In the genomic region with DNA sequence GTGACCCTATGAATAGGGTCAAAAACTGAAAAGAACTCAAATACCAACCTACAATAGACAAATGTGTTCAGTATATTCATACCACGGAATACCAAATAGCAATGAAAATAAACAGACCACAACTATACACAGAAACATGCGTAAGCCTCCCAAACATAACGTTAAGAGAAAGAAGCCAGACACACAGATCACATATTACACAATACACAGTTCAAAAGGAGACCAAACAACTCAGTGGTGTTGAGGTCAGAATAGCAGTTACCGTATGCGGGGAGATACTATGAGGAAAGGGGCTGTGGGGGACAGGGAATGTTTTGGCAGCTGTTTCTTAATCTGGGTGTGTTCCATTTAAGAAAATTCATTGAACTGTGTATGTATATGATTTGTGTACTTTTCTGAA, we compare ENCODE assay signal across 17 cellular contexts. TPM values are rescaled to one million over a fixed set of nuclear protein-coding genes. Genes with fewer than 3 reads are reported as not detected.
DNase-seq lines count a peak whose midpoint lies in the region; ATAC-seq and TF ChIP-seq lines count a peak whose summit lies in the region.
"Had no signal": no experiment of that assay in that cellular context is flagged by ENCODE, and none has a peak within 500 bp of the region (broad histone marks: within the 10 kb centered on the region; RNA-seq: fewer than 3 reads in every experiment).

No MANE protein-coding gene starts in this region.

- no peak overlapping the region for H3K27ac ChIP-seq in HEK293 (ENCODE audit: extremely low read depth, low read depth, low read length)
- no peak overlapping the region for H3K27ac ChIP-seq in fibroblast of lung (ENCODE audit: insufficient read depth, low read length)
- H3K27ac ChIP-seq in neuronal stem cell (replicated peaks; ENCODE audit: low read length): no peak overlapping the region
- H3K27ac ChIP-seq: SK-N-MC had no signal

- H3K4me3 ChIP-seq in HEK293 (ENCODE audit: low read depth, low read length) (no peak overlapping the region), fibroblast of lung (replicated peaks in 1 of 4; ENCODE audit: control extremely low read depth in 1 of 4, insufficient read depth in 1 of 4, low read depth in 3 of 4, low read length in 4 of 4) (no peak overlapping the region), neuronal stem cell (ENCODE audit: low read length in 2 of 2) (no peak overlapping the region)
- H3K4me3 ChIP-seq: SK-N-MC had no signal

- no peaks in the 10 kb centered on the region for H3K79me2 ChIP-seq in fibroblast of lung (ENCODE audit: control insufficient read depth, insufficient read depth, low read length)

- H4K8ac ChIP-seq in neuronal stem cell (ENCODE audit: low read depth, low read length): no peak overlapping the region

- H3K9ac ChIP-seq in fibroblast of lung (ENCODE audit: insufficient read depth, low read length) (no peak overlapping the region), neuronal stem cell (ENCODE audit: low read depth, low read length, poor library complexity) (no peak overlapping the region)

- H2BK5ac ChIP-seq in neuronal stem cell (ENCODE audit: low read length): no peak overlapping the region

- peaks cover 13% of the 10 kb centered on the region for H3K36me3 Mint-ChIP-seq in WTC11
- no peaks in the 10 kb centered on the region for H3K36me3 Mint-ChIP-seq in natural killer cell treated with Interleukin-12 subunit alpha and Interleukin-12 subunit beta and Interleukin-15 and Interleukin-18, amount 100 ng/mL, for 72 hours

- whole genome bisulfite sequencing in neuronal stem cell (ENCODE audit: extremely low coverage in 2 of 2, insufficient read length in 2 of 2, insufficient replicate concordance in 1 of 2), 2 donors: no CpG with 5 or more reads among the region's 5 CpGs

- H2BK12ac ChIP-seq in neuronal stem cell (ENCODE audit: low read length): no peak overlapping the region

- no peak overlapping the region for H3K4me2 ChIP-seq in fibroblast of lung (ENCODE audit: extremely low read depth, insufficient read depth, low read length)
- H3K4me2 ChIP-seq in neuronal stem cell (ENCODE audit: insufficient read depth, low read length, poor library complexity, severe bottlenecking): no peak overlapping the region

- no peaks in the 10 kb centered on the region for H3K36me3 ChIP-seq in HEK293 (ENCODE audit: control insufficient read depth in 2 of 2, insufficient read depth in 1 of 2, low read length in 2 of 2)
- H3K36me3 ChIP-seq in fibroblast of lung (ENCODE audit: control insufficient read depth, insufficient read depth, low read length): no peaks in the 10 kb centered on the region
- no peaks in the 10 kb centered on the region for H3K36me3 ChIP-seq in neuronal stem cell (replicated peaks in 1 of 2; ENCODE audit: control insufficient read depth in 2 of 2, insufficient read depth in 2 of 2, low read length in 2 of 2)

- H3K9me3 ChIP-seq in HEK293 (ENCODE audit: control insufficient read depth, insufficient read depth, low read depth, low read length) (no peaks in the 10 kb centered on the region), fibroblast of lung (ENCODE audit: control insufficient read depth, insufficient read depth, low read depth, low read length) (no peaks in the 10 kb centered on the region), neuronal stem cell (replicated peaks in 1 of 2; ENCODE audit: control insufficient read depth in 2 of 2, insufficient read depth in 1 of 2, low read depth in 1 of 2, low read length in 2 of 2) (no peaks in the 10 kb centered on the region)

- H4K91ac ChIP-seq in neuronal stem cell (ENCODE audit: low read depth, low read length, poor library complexity): no peak overlapping the region

- H3K23ac ChIP-seq in neuronal stem cell (ENCODE audit: low read depth, low read length, poor library complexity): no peak overlapping the region

- no peaks in the 10 kb centered on the region for H3K9me3 Mint-ChIP-seq in WTC11
- H3K9me3 Mint-ChIP-seq in natural killer cell treated with Interleukin-12 subunit alpha and Interleukin-12 subunit beta and Interleukin-15 and Interleukin-18, amount 100 ng/mL, for 72 hours: no peaks in the 10 kb centered on the region
- H3K9me3 Mint-ChIP-seq: effector memory CD8-positive, alpha-beta T cell had no signal

- H2AK5ac ChIP-seq in neuronal stem cell (ENCODE audit: low read depth, low read length): no peak overlapping the region

- POLR2A ChIA-PET in HEK293 (lab: Yijun Ruan, JAX) (no interaction called here), WTC11 (lab: Charles Lee) (no interaction called here)

- H3K27ac Mint-ChIP-seq in WTC11: peak overlapping the region; percentile 38; the same call in 1 of the 2 replicates
- no peak overlapping the region for H3K27ac Mint-ChIP-seq in natural killer cell treated with Interleukin-12 subunit alpha and Interleukin-12 subunit beta and Interleukin-15 and Interleukin-18, amount 100 ng/mL, for 72 hours
- H3K27ac Mint-ChIP-seq: effector memory CD8-positive, alpha-beta T cell had no signal

- CTCF ChIA-PET in HEK293 (lab: Yijun Ruan, JAX): no interaction called here
- CTCF ChIA-PET in WTC11 (lab: Charles Lee): no interaction called here

- no peaks in the 10 kb centered on the region for H4K20me1 ChIP-seq in fibroblast of lung (ENCODE audit: control insufficient read depth, extremely low read depth, insufficient read depth, low read length)

- H2BK15ac ChIP-seq in neuronal stem cell (ENCODE audit: low read length): no peak overlapping the region

- H3K18ac ChIP-seq in neuronal stem cell (ENCODE audit: low read length): no peak overlapping the region

- H3K27me3 ChIP-seq in fibroblast of lung (ENCODE audit: control insufficient read depth, insufficient read depth, low read length) (no peaks in the 10 kb centered on the region), neuronal stem cell (ENCODE audit: control insufficient read depth in 3 of 3, insufficient read depth in 3 of 3, low read depth in 1 of 3, low read length in 3 of 3) (peaks cover 0 to 6% (median 0%) of the 10 kb centered on the region in 3 experiments)

- DNase-seq in WTC11 (ENCODE audit: low spot score) (no peak), fibroblast of lung (ENCODE audit: low read depth in 2 of 2) (peak; percentile 86 to 95), non-pigmented ciliary epithelial cell (ENCODE audit: low read depth) (peak; percentile 90), T1000 (lab: John Stamatoyannopoulos, UW) (no peak), neuronal stem cell (ENCODE audit: low spot score) (no peak), NCI-H69 (lab: John Stamatoyannopoulos, UW) (no peak)
- no peak for DNase-seq in natural killer cell treated with Interleukin-12 subunit alpha and Interleukin-12 subunit beta and Interleukin-15 and Interleukin-18, amount 100 ng/mL, for 72 hours (ENCODE audit: low spot score)
- DNase-seq: activated CD4-positive, alpha-beta T cell treated with anti-CD3 and anti-CD28 coated beads for 4 hours; cerebellar nuclear complex; effector memory CD8-positive, alpha-beta T cell; EL; KG1; occipital lobe; stimulated activated CD4-positive, alpha-beta T cell treated with anti-CD3 and anti-CD28 coated beads, Interleukin-1b, Interleukin-23, amount 100 ng/mL, for 48 hours had no signal

- no peak overlapping the region for H2BK120ac ChIP-seq in neuronal stem cell (ENCODE audit: low read depth, low read length)

- H3K4me1 ChIP-seq in HEK293 (ENCODE audit: control insufficient read depth, insufficient read depth, low read length) (peaks cover under 1% of the 10 kb centered on the region), fibroblast of lung (ENCODE audit: control insufficient read depth, extremely low read depth, insufficient read depth, low read length) (peaks cover 4% of the 10 kb centered on the region), neuronal stem cell (ENCODE audit: control insufficient read depth in 2 of 2, insufficient read depth in 1 of 2, low read depth in 1 of 2, low read length in 2 of 2) (peaks cover 0 to 3% of the 10 kb centered on the region in 2 donors)

- peaks cover 81% of the 10 kb centered on the region for H3K4me1 Mint-ChIP-seq in WTC11
- no peaks in the 10 kb centered on the region for H3K4me1 Mint-ChIP-seq in natural killer cell treated with Interleukin-12 subunit alpha and Interleukin-12 subunit beta and Interleukin-15 and Interleukin-18, amount 100 ng/mL, for 72 hours (ENCODE audit: low read depth in 2 of 2)

- H2AFZ ChIP-seq in fibroblast of lung (ENCODE audit: low read length) (no peak overlapping the region), neuronal stem cell (ENCODE audit: low read length) (no peak overlapping the region)

- TF ChIP-seq CTCF in HEK293 (tag by site-specific recombination; IDR thresholded peaks at IDR 0.05) (no peak), WTC11 (IDR thresholded peaks at IDR 0.05) (no peak), fibroblast of lung (conservative IDR thresholded peaks at IDR 0.05 in 1 of 2, IDR thresholded peaks at IDR 0.05 in 1 of 2; ENCODE audit: low read depth in 1 of 2, low read length in 2 of 2) (no peak)

- no peaks in the 10 kb centered on the region for H3K79me1 ChIP-seq in neuronal stem cell (ENCODE audit: low read depth, low read length)

- no peak overlapping the region for H3K4me3 Mint-ChIP-seq in WTC11
- no peak overlapping the region for H3K4me3 Mint-ChIP-seq in natural killer cell treated with Interleukin-12 subunit alpha and Interleukin-12 subunit beta and Interleukin-15 and Interleukin-18, amount 100 ng/mL, for 72 hours
- H3K4me3 Mint-ChIP-seq: effector memory CD8-positive, alpha-beta T cell had no signal

- H3K4ac ChIP-seq in neuronal stem cell (ENCODE audit: low read length): no peak overlapping the region

- ATAC-seq in WTC11: no peak
- no peak for ATAC-seq in natural killer cell treated with Interleukin-12 subunit alpha and Interleukin-12 subunit beta and Interleukin-15 and Interleukin-18, amount 100 ng/mL, for 72 hours
- ATAC-seq: effector memory CD8-positive, alpha-beta T cell; sciatic nerve had no signal

- H3K27me3 Mint-ChIP-seq in WTC11 (ENCODE audit: low read depth): no peaks in the 10 kb centered on the region
- H3K27me3 Mint-ChIP-seq in natural killer cell treated with Interleukin-12 subunit alpha and Interleukin-12 subunit beta and Interleukin-15 and Interleukin-18, amount 100 ng/mL, for 72 hours: peaks cover 25 to 51% of the 10 kb centered on the region in 2 donors

- no peak overlapping the region for H3K14ac ChIP-seq in neuronal stem cell (ENCODE audit: low read length)

RNA-seq across cellular contexts. Expression of a gene that starts 6.6 kb away (rescaled TPM):
- total RNA-seq in WTC11 (2021) (81.6 to 87.7 TPM (median 84.1 TPM) in 3 replicates), fibroblast of lung (3.6 and 7.1 TPM in 2 replicates)
- 7.5 and 9.9 TPM in 2 replicates for polyA plus RNA-seq in fibroblast of lung
- 7.4 and 9.9 TPM in 2 replicates for polyA plus RNA-seq in fibroblast of lung (2012)
- 13.7 and 15.9 TPM in 2 replicates for polyA minus RNA-seq in fibroblast of lung (ENCODE audit: low replicate concordance)
- polyA plus RNA-seq in neuronal stem cell (2013, experiment 1 of 2): 1.9 TPM
- polyA plus RNA-seq in neuronal stem cell (2013, experiment 2 of 2): 2.0 TPM
- total RNA-seq in natural killer cell treated with Interleukin-12 subunit alpha and Interleukin-12 subunit beta and Interleukin-15 and Interleukin-18, amount 100 ng/mL, for 72 hours: 1 to 10 TPM in 1 of 2 donors, under 1 TPM in 1; 0.17 to 2.9 TPM

RNA-seq across cellular contexts. Expression of a gene that starts 7.1 kb away (rescaled TPM):
- total RNA-seq in WTC11 (2021) (6.4 to 6.7 TPM (median 6.5 TPM) in 3 replicates), fibroblast of lung (under 0.01 and 0.50 TPM in 2 replicates)
- 0.52 and 0.70 TPM in 2 replicates for polyA plus RNA-seq in fibroblast of lung
- polyA plus RNA-seq in fibroblast of lung (2012): 0.20 and 0.48 TPM in 2 replicates
- polyA minus RNA-seq in fibroblast of lung (ENCODE audit: low replicate concordance): 0.11 TPM in 1 of 2 replicates, not detected in the other
- 0.06 TPM for polyA plus RNA-seq in neuronal stem cell (2013, experiment 1 of 2)
- 0.06 TPM for polyA plus RNA-seq in neuronal stem cell (2013, experiment 2 of 2)
- total RNA-seq in natural killer cell treated with Interleukin-12 subunit alpha and Interleukin-12 subunit beta and Interleukin-15 and Interleukin-18, amount 100 ng/mL, for 72 hours: not detected

Comparison
In these comparisons a context has a peak if more than half of its experiments do, and no peak if none do; other contexts are left out.
1. DNase-seq: peak in fibroblast of lung (2 of 2) and non-pigmented ciliary epithelial cell (single experiment); none in WTC11 (single experiment), T1000 (single experiment), neuronal stem cell (single experiment), NCI-H69 (single experiment) and natural killer cell treated with Interleukin-12 subunit alpha and Interleukin-12 subunit beta and Interleukin-15 and Interleukin-18, amount 100 ng/mL, for 72 hours (single experiment).
2. RNA of a gene that starts 6.6 kb away (total RNA-seq): 81.6 to 87.7 TPM in WTC11; 3.6 to 7.1 TPM in fibroblast of lung and 0.17 to 2.9 TPM in natural killer cell treated with Interleukin-12 subunit alpha and Interleukin-12 subunit beta and Interleukin-15 and Interleukin-18, amount 100 ng/mL, for 72 hours; every median in the first group is over 10 times any median in the second.